In the genomic region with DNA sequence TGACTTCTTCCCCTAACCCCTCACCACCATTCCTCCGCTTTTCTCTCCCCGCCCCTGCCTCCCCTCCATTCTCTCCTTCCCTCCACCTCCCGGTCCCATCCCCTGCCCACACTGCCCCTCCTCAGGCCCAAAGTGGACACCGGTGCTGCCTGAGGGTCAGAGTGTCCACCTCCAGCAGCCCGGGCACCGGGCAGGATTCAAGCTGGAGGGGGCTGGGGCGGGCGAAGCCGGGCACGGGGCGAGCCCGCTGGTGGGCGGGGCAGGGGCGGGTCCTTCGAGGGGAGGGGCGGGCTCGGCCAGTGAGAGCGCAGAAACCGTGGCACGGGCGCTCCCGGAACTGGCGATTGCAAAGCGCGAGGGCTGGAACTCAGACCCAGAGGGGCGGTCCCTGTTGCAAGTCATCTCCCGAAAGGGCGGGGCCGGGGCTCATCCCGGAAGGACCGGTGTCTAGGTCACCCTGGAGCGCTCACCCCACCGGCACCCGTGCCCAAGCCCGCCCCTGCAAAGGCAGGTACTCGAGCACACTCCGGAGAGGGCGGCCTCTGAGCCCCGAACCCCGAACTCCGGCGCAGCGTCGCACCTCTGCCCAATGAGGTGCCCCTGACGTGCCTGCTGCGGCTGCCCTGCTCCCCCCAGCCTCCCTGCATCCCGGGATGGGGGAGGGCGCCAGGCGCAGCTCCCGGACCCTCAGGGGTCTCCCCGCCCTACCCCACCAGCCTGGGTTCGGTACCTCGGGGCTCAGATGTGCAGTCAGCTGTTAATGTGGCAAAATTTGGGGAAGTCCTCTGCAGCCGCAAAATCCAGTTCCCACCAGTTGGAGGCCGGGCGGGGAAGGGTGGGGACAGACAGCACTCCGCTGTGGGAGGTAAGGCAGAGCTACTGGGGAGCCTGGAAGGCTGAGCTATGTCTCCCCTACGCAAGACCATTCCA, we compare ENCODE assay signal across 8 cellular contexts. TPM values are rescaled to one million over a fixed set of nuclear protein-coding genes. Genes with fewer than 3 reads are reported as not detected.
DNase-seq lines count a peak whose midpoint lies in the region; TF ChIP-seq lines count a peak whose summit lies in the region.

No MANE protein-coding gene starts in this region.

- H3K27ac Mint-ChIP-seq in activated naive CD4-positive, alpha-beta T cell treated with anti-CD3 and anti-CD28 coated beads, Interleukin-2, amount 10 ng/mL, durations not matched to agents 7 days and 5 days = peak overlapping the region; percentile 81
- H3K27ac Mint-ChIP-seq in glutamatergic neuron (ENCODE audit: unreplicated experiment) = no peak overlapping the region

- peak overlapping the region; percentile 73 for H3K4me3 ChIP-seq in H7 (ENCODE audit: insufficient read depth, low read depth, low read length)
- H3K4me3 ChIP-seq in Loucy (ENCODE audit: low read length, poor library complexity, severe bottlenecking) = peak overlapping the region; percentile 86
- H3K4me3 ChIP-seq in ovary = peak overlapping the region; percentile 54
- H3K4me3 ChIP-seq in tibial artery = peak overlapping the region; percentile 63 to 67

- peaks cover 11% of the 10 kb centered on the region for H3K9me3 Mint-ChIP-seq in activated naive CD4-positive, alpha-beta T cell treated with anti-CD3 and anti-CD28 coated beads, Interleukin-2, amount 10 ng/mL, durations not matched to agents 7 days and 5 days
- H3K9me3 Mint-ChIP-seq in glutamatergic neuron (ENCODE audit: unreplicated experiment) = peaks cover 12% of the 10 kb centered on the region

- 3 to 6% (median 4%) methylated on average over 53 to 58 of the region's 58 CpGs for WGBS in ovary, 3 donors

- no peaks in the 10 kb centered on the region for H3K9me3 ChIP-seq in Loucy (ENCODE audit: insufficient read depth, low read depth, low read length)
- H3K9me3 ChIP-seq in ovary = no peaks in the 10 kb centered on the region
- H3K9me3 ChIP-seq in tibial artery = no peaks in the 10 kb centered on the region

- H3K27me3 Mint-ChIP-seq in activated naive CD4-positive, alpha-beta T cell treated with anti-CD3 and anti-CD28 coated beads, Interleukin-2, amount 10 ng/mL, durations not matched to agents 7 days and 5 days = peaks cover 8% of the 10 kb centered on the region
- peaks cover 19% of the 10 kb centered on the region for H3K27me3 Mint-ChIP-seq in glutamatergic neuron (ENCODE audit: unreplicated experiment)

- no peaks in the 10 kb centered on the region for H4K20me1 ChIP-seq in Loucy (ENCODE audit: insufficient read depth, low read length, poor library complexity, severe bottlenecking)

- TF ChIP-seq CTCF in Loucy (conservative IDR thresholded peaks at IDR 0.05; ENCODE audit: low read length) (no peak), glutamatergic neuron (IDR thresholded peaks at IDR 0.05; ENCODE audit: partially characterized antibody, unreplicated experiment) (no peak), ovary (IDR thresholded peaks at IDR 0.05) (no peak), tibial artery (IDR thresholded peaks at IDR 0.05) (no peak)

- peak; percentile 46 for DNase-seq in G401 (ENCODE audit: low spot score)
- DNase-seq in H7 = peak; percentile 99
- DNase-seq in SK-MEL-5 (ENCODE audit: low read depth, low spot score) = peak; percentile 95
- DNase-seq in activated naive CD4-positive, alpha-beta T cell treated with anti-CD3 and anti-CD28 coated beads, Interleukin-2, amount 10 ng/mL, durations not matched to agents 7 days and 5 days = peak; percentile 98
- DNase-seq in glutamatergic neuron = peak; percentile 90
- DNase-seq in ovary = peak; percentile 93 to 96 (median 95)
- DNase-seq in tibial artery = peak; percentile 96 to 98

- H3K4me1 Mint-ChIP-seq in activated naive CD4-positive, alpha-beta T cell treated with anti-CD3 and anti-CD28 coated beads, Interleukin-2, amount 10 ng/mL, durations not matched to agents 7 days and 5 days = peaks cover 58% of the 10 kb centered on the region
- H3K4me1 Mint-ChIP-seq in glutamatergic neuron (ENCODE audit: low read depth, unreplicated experiment) = peaks cover 12% of the 10 kb centered on the region

- TF ChIP-seq POLR2A in ovary (IDR thresholded peaks at IDR 0.05) = peak; percentile 19

- peaks cover 20% of the 10 kb centered on the region for H3K36me3 Mint-ChIP-seq in activated naive CD4-positive, alpha-beta T cell treated with anti-CD3 and anti-CD28 coated beads, Interleukin-2, amount 10 ng/mL, durations not matched to agents 7 days and 5 days
- peaks cover 10% of the 10 kb centered on the region for H3K36me3 Mint-ChIP-seq in glutamatergic neuron (ENCODE audit: unreplicated experiment)

- H3K27me3 ChIP-seq in H7 (ENCODE audit: control insufficient read depth, insufficient read depth, low read length) (peaks cover 2% of the 10 kb centered on the region; the same call in 1 of the 2 replicates), Loucy (ENCODE audit: insufficient read depth, low read length, poor library complexity, severe bottlenecking) (no peaks in the 10 kb centered on the region), ovary (no peaks in the 10 kb centered on the region), tibial artery (peaks cover 0 to under 1% of the 10 kb centered on the region in 2 donors)

- peaks cover 20% of the 10 kb centered on the region; the same call in 1 of the 2 replicates for H3K79me2 ChIP-seq in Loucy (ENCODE audit: insufficient read depth, low read length)

- intact Hi-C loops in ovary (cut with DNase I) (no loop called here), tibial artery (cut with DNase I; ENCODE audit: low total_unique reads) (loop anchor here (10.0 kb wide), 1 partner anchor 497 kb away; a partner anchor contains a TSS)

- no peaks in the 10 kb centered on the region for H3F3A ChIP-seq in Loucy (ENCODE audit: low read depth)

- H3K27ac ChIP-seq in ovary (peak overlapping the region; percentile 71 to 74), tibial artery (peak overlapping the region; percentile 71 to 73)

- in situ Hi-C loops in G401 (cut with HindIII; ENCODE audit: low sequenced_read_pairs) (no loop called here), SK-MEL-5 (cut with HindIII; ENCODE audit: low pct_unique_long_range_greater_than_20kb, low sequenced_read_pairs) (no loop called here)

- no peaks in the 10 kb centered on the region for H3K9me2 ChIP-seq in Loucy (replicated peaks; ENCODE audit: low read depth, low read length)

- CTCF ChIA-PET in activated naive CD4-positive, alpha-beta T cell treated with anti-CD3 and anti-CD28 coated beads, Interleukin-2, amount 10 ng/mL, durations not matched to agents 7 days and 5 days (lab: Charles Lee) = interaction anchor here (0.6 to 4.1 kb wide), 6 partner anchors 9 to 371 kb away, joined by 3 to 26 read pairs (median 6); a partner anchor contains a TSS

- H3K36me3 ChIP-seq in H7 (replicated peaks; ENCODE audit: control insufficient read depth, insufficient read depth, low read length) (no peaks in the 10 kb centered on the region), Loucy (ENCODE audit: insufficient read depth, low read length) (no peaks in the 10 kb centered on the region), ovary (no peaks in the 10 kb centered on the region), tibial artery (no peaks in the 10 kb centered on the region)

- H3K9ac ChIP-seq in Loucy (ENCODE audit: low read depth, low read length, poor library complexity, severe bottlenecking) = peak overlapping the region; percentile 87

- H3K4me1 ChIP-seq in Loucy (ENCODE audit: insufficient read depth, low read length, poor library complexity, severe bottlenecking) (peaks cover 61% of the 10 kb centered on the region), ovary (ENCODE audit: insufficient read depth) (peaks cover 8% of the 10 kb centered on the region), tibial artery (peaks cover 0 to 46% (median 25%) of the 10 kb centered on the region in 4 donors)

- peak overlapping the region; percentile 78 for H2AFZ ChIP-seq in Loucy (ENCODE audit: low read length)

- H3K4me3 Mint-ChIP-seq in activated naive CD4-positive, alpha-beta T cell treated with anti-CD3 and anti-CD28 coated beads, Interleukin-2, amount 10 ng/mL, durations not matched to agents 7 days and 5 days = peak overlapping the region; percentile 72
- peak overlapping the region; percentile 68 for H3K4me3 Mint-ChIP-seq in glutamatergic neuron (ENCODE audit: unreplicated experiment)

- peak; percentile 31 for TF ChIP-seq EP300 in ovary (IDR thresholded peaks at IDR 0.05)

- H3K4me2 ChIP-seq in Loucy (ENCODE audit: low read depth, low read length, poor library complexity, severe bottlenecking) = peak overlapping the region; percentile 84

RNA-seq across cellular contexts. Expression of a gene that starts 16.5 kb away (rescaled TPM):
- 14.0 and 15.6 TPM in 2 replicates for total RNA-seq in G401 (2014; rRNA removed; shearing (Covaris generic))
- 58.4 and 60.9 TPM in 2 replicates for total RNA-seq in H7 (2014; rRNA removed; shearing (Covaris generic))
- 14.7 and 18.7 TPM in 2 replicates for total RNA-seq in SK-MEL-5 (2014; rRNA removed; shearing (Covaris generic))
- 12.9 and 16.5 TPM in 2 replicates for polyA plus RNA-seq in SK-MEL-5 (2015; cell fraction: cytosol; rRNA removed)
- polyA plus RNA-seq in SK-MEL-5 (2015; cell fraction: nucleus; rRNA removed) = 4.1 and 10.3 TPM in 2 replicates
- total RNA-seq in glutamatergic neuron (ENCODE audit: unreplicated experiment) = 391 TPM
- 100 to 1,000 TPM; 158 to 363 (median 236) TPM for total RNA-seq in ovary
- 100 to 1,000 TPM in 1 of 2 donors, 10 to 100 TPM in 1; 72.3 to 142 TPM for polyA plus RNA-seq in ovary

RNA-seq across cellular contexts. Expression of a gene that starts 27.1 kb away (rescaled TPM):
- total RNA-seq in G401 (2014; rRNA removed; shearing (Covaris generic)) = 2.2 and 3.1 TPM in 2 replicates
- total RNA-seq in H7 (2014; rRNA removed; shearing (Covaris generic)) = 5.1 and 13.1 TPM in 2 replicates
- 11.1 and 13.1 TPM in 2 replicates for total RNA-seq in SK-MEL-5 (2014; rRNA removed; shearing (Covaris generic))
- polyA plus RNA-seq in SK-MEL-5 (2015; cell fraction: cytosol; rRNA removed) = 153 and 210 TPM in 2 replicates
- 18.7 and 36.7 TPM in 2 replicates for polyA plus RNA-seq in SK-MEL-5 (2015; cell fraction: nucleus; rRNA removed)
- total RNA-seq in glutamatergic neuron (ENCODE audit: unreplicated experiment) (1.2 TPM), ovary (10 to 100 TPM in 1 of 7 donors, 1 to 10 TPM in 3, under 1 TPM in 3; 0.60 to 11.3 (median 1.7) TPM)
- polyA plus RNA-seq in ovary = 1 to 10 TPM in 1 of 2 donors, not detected in 1; 4.4 TPM

Comparison
In these comparisons a context has a peak if more than half of its experiments do, and no peak if none do; other contexts are left out.
1. Peak in every context shown above with its lines: DNase-seq, H3K4me3 ChIP-seq and H3K27ac ChIP-seq.
2. DNase-seq: peak in every context shown above with its lines; median percentile 99 in H7; 98 in activated naive CD4-positive, alpha-beta T cell treated with anti-CD3 and anti-CD28 coated beads, Interleukin-2, amount 10 ng/mL, durations not matched to agents 7 days and 5 days; 97 in tibial artery; 95 in SK-MEL-5; 95 in ovary; 90 in glutamatergic neuron; 46 in G401.